In genomic region chr12:118053071-118053985, GRCh38 we compare ENCODE assay signal across 9 cellular contexts. TPM values are rescaled to one million over a fixed set of nuclear protein-coding genes. Genes with fewer than 3 reads are reported as not detected.
A peak's percentile ranks its signal among the peaks of the same experiment; 100 is the strongest.
DNase-seq lines count a peak whose midpoint lies in the region; TF ChIP-seq lines count a peak whose summit lies in the region.
"Had no signal": no experiment of that assay in that cellular context is flagged by ENCODE, and none has a peak within 500 bp of the region (broad histone marks: within the 10 kb centered on the region; RNA-seq: fewer than 3 reads in every experiment).

No MANE protein-coding gene starts in this region.

- no peaks in the 10 kb centered on the region for H3K9me3 ChIP-seq in BLaER1 treated with 17β-estradiol and CSF1 and Interleukin-3, amounts not matched to agents 10 nM and 100 nM (replicated peaks in 1 of 11)
- H3K9me3 ChIP-seq in SJCRH30 (replicated peaks) (no peaks in the 10 kb centered on the region), endodermal cell (ENCODE audit: control insufficient read depth, low read length) (no peaks in the 10 kb centered on the region), WERI-Rb-1 (ENCODE audit: severe bottlenecking) (no peaks in the 10 kb centered on the region)

- peaks cover 14% of the 10 kb centered on the region for H3K4me1 Mint-ChIP-seq in endodermal cell
- peaks cover 49% of the 10 kb centered on the region for H3K4me1 Mint-ChIP-seq in osteocyte (ENCODE audit: unreplicated experiment)

- H3K27ac ChIP-seq in BLaER1 treated with 17β-estradiol and CSF1 and Interleukin-3, amounts not matched to agents 10 nM and 100 nM: peak overlapping the region in 9 of 11 experiments; percentile 1 to 56 (median 36); a peak in 12 of 22 replicates
- peak overlapping the region; percentile 37 for H3K27ac ChIP-seq in SJCRH30
- no peak overlapping the region for H3K27ac ChIP-seq in endodermal cell (ENCODE audit: low read depth, low read length)
- no peak overlapping the region for H3K27ac ChIP-seq in WERI-Rb-1

- H3K4me3 Mint-ChIP-seq in endodermal cell: no peak overlapping the region
- H3K4me3 Mint-ChIP-seq in osteocyte (ENCODE audit: unreplicated experiment): peak overlapping the region; percentile 10

- H3K36me3 Mint-ChIP-seq in endodermal cell (ENCODE audit: low read depth): peaks cover 55% of the 10 kb centered on the region
- peaks cover 27% of the 10 kb centered on the region for H3K36me3 Mint-ChIP-seq in osteocyte (ENCODE audit: unreplicated experiment)

- H3K27me3 ChIP-seq in BLaER1 treated with 17β-estradiol and CSF1 and Interleukin-3, amounts not matched to agents 10 nM and 100 nM: no peaks in the 10 kb centered on the region
- H3K27me3 ChIP-seq in SJCRH30: no peaks in the 10 kb centered on the region
- H3K27me3 ChIP-seq in endodermal cell (ENCODE audit: control insufficient read depth, insufficient read depth, low read length, poor library complexity, severe bottlenecking): no peaks in the 10 kb centered on the region
- H3K27me3 ChIP-seq in WERI-Rb-1 (ENCODE audit: insufficient read depth, low read depth, severe bottlenecking): no peaks in the 10 kb centered on the region

- H3K27ac Mint-ChIP-seq in endodermal cell: peak overlapping the region; percentile 27
- peak overlapping the region; percentile 78 for H3K27ac Mint-ChIP-seq in osteocyte (ENCODE audit: unreplicated experiment)

- TF ChIP-seq CTCF in endodermal cell (conservative IDR thresholded peaks at IDR 0.05): no peak
- TF ChIP-seq CTCF in osteocyte (IDR thresholded peaks at IDR 0.05): no peak
- TF ChIP-seq CTCF in WERI-Rb-1 (IDR thresholded peaks at IDR 0.05; ENCODE audit: low read depth, low read length): no peak

- no peak overlapping the region for H3K4me3 ChIP-seq in BLaER1 treated with 17β-estradiol and CSF1 and Interleukin-3, amounts not matched to agents 10 nM and 100 nM
- H3K4me3 ChIP-seq in SJCRH30: no peak overlapping the region
- no peak overlapping the region for H3K4me3 ChIP-seq in endodermal cell (ENCODE audit: low read length)
- no peak overlapping the region for H3K4me3 ChIP-seq in WERI-Rb-1 (ENCODE audit: low read depth, low read length)

- H3K4me2 ChIP-seq in BLaER1 treated with 17β-estradiol and CSF1 and Interleukin-3, amounts not matched to agents 10 nM and 100 nM: peak overlapping the region; percentile 1 to 72 (median 51); a peak in 17 of 22 replicates

- WGBS in endodermal cell (ENCODE audit: insufficient coverage in 1 of 2, insufficient read length in 1 of 2), 2 experiments: 93 to 96% methylated on average over 5 to 9 of the region's 10 CpGs

- H3K9me3 Mint-ChIP-seq in endodermal cell (no peaks in the 10 kb centered on the region), osteocyte (ENCODE audit: unreplicated experiment) (no peaks in the 10 kb centered on the region)

- peaks cover 0 to 100% (median 4%) of the 10 kb centered on the region in 11 experiments; a peak in 9 of 22 replicates for H4K20me1 ChIP-seq in BLaER1 treated with 17β-estradiol and CSF1 and Interleukin-3, amounts not matched to agents 10 nM and 100 nM

- peak overlapping the region in 3 of 11 experiments; percentile 8 to 16 (median 11); a peak in 1 of 22 replicates for H3K9ac ChIP-seq in BLaER1 treated with 17β-estradiol and CSF1 and Interleukin-3, amounts not matched to agents 10 nM and 100 nM
- no peak overlapping the region for H3K9ac ChIP-seq in endodermal cell (ENCODE audit: extremely low read depth, low read length, poor library complexity, severe bottlenecking)

- no peak for DNase-seq in SJCRH30
- DNase-seq in endodermal cell: no peak
- no peak for DNase-seq in osteocyte (ENCODE audit: extremely low spot score, unreplicated experiment)
- DNase-seq in NCI-H2171 (lab: John Stamatoyannopoulos, UW): no peak
- no peak for DNase-seq in GM19240 (ENCODE audit: insufficient read length, low spot score)
- DNase-seq in WERI-Rb-1: no peak
- no peak for DNase-seq in NCI-H1694 (lab: John Stamatoyannopoulos, UW)
- DNase-seq: NCI-H187 had no signal

- H3K36me3 ChIP-seq in BLaER1 treated with 17β-estradiol and CSF1 and Interleukin-3, amounts not matched to agents 10 nM and 100 nM: peaks cover 22 to 63% (median 34%) of the 10 kb centered on the region in 11 experiments; a peak in 21 of 22 replicates
- peaks cover 18% of the 10 kb centered on the region for H3K36me3 ChIP-seq in SJCRH30
- H3K36me3 ChIP-seq in endodermal cell (ENCODE audit: control insufficient read depth, insufficient read depth, low read length): peaks cover 51% of the 10 kb centered on the region
- peaks cover 38% of the 10 kb centered on the region for H3K36me3 ChIP-seq in WERI-Rb-1

- H3K4me1 ChIP-seq in BLaER1 treated with 17β-estradiol and CSF1 and Interleukin-3, amounts not matched to agents 10 nM and 100 nM: peaks cover 17 to 30% (median 26%) of the 10 kb centered on the region in 10 experiments
- peaks cover 15% of the 10 kb centered on the region for H3K4me1 ChIP-seq in SJCRH30
- H3K4me1 ChIP-seq in endodermal cell (ENCODE audit: control insufficient read depth, insufficient read depth, low read length): no peaks in the 10 kb centered on the region

- H3K27me3 Mint-ChIP-seq in endodermal cell (ENCODE audit: insufficient read depth) (no peaks in the 10 kb centered on the region), osteocyte (ENCODE audit: unreplicated experiment) (no peaks in the 10 kb centered on the region)

RNA-seq across cellular contexts. Expression of gene WSB2, which starts 7.7 kb away (rescaled TPM):
- total RNA-seq in SJCRH30 (2014; rRNA removed; shearing (Covaris generic)): 102 and 104 TPM in 2 replicates
- 10 to 100 TPM; 60.7 to 61.7 TPM for total RNA-seq in endodermal cell
- 54.5 TPM for polyA plus RNA-seq in endodermal cell (2013, experiment 1 of 2)
- 62.1 TPM for polyA plus RNA-seq in endodermal cell (2013, experiment 2 of 2)
- total RNA-seq in osteocyte: 94.7 and 98.2 TPM in 2 replicates

RNA-seq across cellular contexts. Expression of gene RFC5, which starts 36.8 kb away (rescaled TPM):
- 64.9 and 70.8 TPM in 2 replicates for total RNA-seq in SJCRH30 (2014; rRNA removed; shearing (Covaris generic))
- total RNA-seq in endodermal cell (10 to 100 TPM; 32.2 to 46.2 TPM), osteocyte (12.7 and 13.2 TPM in 2 replicates)
- 56.0 TPM for polyA plus RNA-seq in endodermal cell (2013, experiment 1 of 2)
- polyA plus RNA-seq in endodermal cell (2013, experiment 2 of 2): 48.0 TPM

RNA-seq across cellular contexts. Expression of gene VSIG10, which starts 50.5 kb away (rescaled TPM):
- 18.0 and 24.3 TPM in 2 replicates for total RNA-seq in SJCRH30 (2014; rRNA removed; shearing (Covaris generic))
- 10 to 100 TPM; 35.4 to 43.8 TPM for total RNA-seq in endodermal cell
- polyA plus RNA-seq in endodermal cell (2013, experiment 1 of 2): 19.1 TPM
- 18.8 TPM for polyA plus RNA-seq in endodermal cell (2013, experiment 2 of 2)
- 20.7 and 21.7 TPM in 2 replicates for total RNA-seq in osteocyte

Comparison
In these comparisons a context has a peak if more than half of its experiments do, and no peak if none do; other contexts are left out.
1. H3K27ac ChIP-seq: peak in BLaER1 treated with 17β-estradiol and CSF1 and Interleukin-3, amounts not matched to agents 10 nM and 100 nM (9 of 11) and SJCRH30 (single experiment); none in endodermal cell (single experiment) and WERI-Rb-1 (single experiment).